27 cellular contexts compared by ENCODE assay signal in the genomic region with DNA sequence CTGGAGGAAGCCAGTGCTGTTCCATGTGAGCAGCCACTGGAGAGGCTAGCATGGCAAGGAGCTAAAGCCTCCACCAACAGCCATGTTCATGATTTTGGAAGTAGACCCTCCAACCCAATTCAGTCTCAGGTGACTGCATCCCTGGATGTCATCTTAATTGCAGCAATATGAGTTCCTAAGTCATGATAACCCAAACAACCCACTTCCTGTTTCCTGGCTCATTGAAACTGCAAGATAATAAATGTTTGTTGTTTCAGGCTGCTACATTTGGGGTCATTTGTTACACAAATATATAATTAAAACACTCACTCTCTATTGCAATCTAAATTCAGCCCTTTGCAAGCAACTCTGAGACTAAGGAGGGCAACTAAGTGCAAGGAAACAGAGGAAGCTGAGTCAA.
"Had no signal": no experiment of that assay in that cellular context is flagged by ENCODE, and none has a peak within 500 bp of the region (broad histone marks: within the 10 kb centered on the region; RNA-seq: fewer than 3 reads in every experiment).

No MANE protein-coding gene starts in this region.

- H3K27me3 ChIP-seq: dorsolateral prefrontal cortex, ovary, testis, vagina had no signal

- H3K4me1 ChIP-seq: prostate gland, testis had no signal

- H3K9me3 ChIP-seq: ovary, prostate gland, testis, vagina had no signal

- DNase-seq: activated CD4-positive, alpha-beta T cell treated with anti-CD3 and anti-CD28 coated beads for 1 hour; activated CD4-positive, alpha-beta T cell treated with anti-CD3 and anti-CD28 coated beads, Interleukin-2, amount 50 U/mL, for 1 hour; activated CD8-positive, alpha-beta memory T cell treated with anti-CD3 and anti-CD28 coated beads, Interleukin-2, amount 10 ng/mL, durations not matched to agents 7 days and 5 days; activated CD8-positive, alpha-beta T cell treated with anti-CD3 and anti-CD28 coated beads for 36 hours; activated naive CD8-positive, alpha-beta T cell treated with anti-CD3 and anti-CD28 coated beads, Interleukin-2, amount 50 U/mL, for 24 hours; activated T-cell treated with anti-CD3 and anti-CD28 coated beads, Interleukin-2, amount 50 U/mL, for 48 hours; amygdala; dorsolateral prefrontal cortex; effector memory CD4-positive, alpha-beta T cell; erythroblast; head of caudate nucleus; hypothalamus; immature natural killer cell; kidney; left colon; naive B cell; ovary; retina; stimulated activated CD4-positive, alpha-beta T cell treated with anti-CD3 and anti-CD28 coated beads, Interleukin-12 subunit alpha, Interleukin-12 subunit beta, amount 100 ng/mL, for 4 hours; stimulated activated CD4-positive, alpha-beta T cell treated with anti-CD3 and anti-CD28 coated beads, Interleukin-4, amount 100 ng/mL, for 1 hour; stimulated activated naive CD8-positive, alpha-beta T cell treated with anti-CD3 and anti-CD28 coated beads, Interleukin-15, Interleukin-2, amounts not matched to agents 100 U/mL and 50 U/mL, for 24 hours; testis had no signal

- H3K36me3 ChIP-seq: ovary, prostate gland, vagina had no signal

- ATAC-seq: activated CD8-positive, alpha-beta memory T cell treated with anti-CD3 and anti-CD28 coated beads, Interleukin-2, amount 10 ng/mL, durations not matched to agents 7 days and 5 days; activated CD8-positive, alpha-beta T cell treated with anti-CD3 and anti-CD28 coated beads for 36 hours; activated naive CD8-positive, alpha-beta T cell treated with anti-CD3 and anti-CD28 coated beads, Interleukin-2, amount 50 U/mL, for 24 hours; sciatic nerve; stimulated activated naive CD8-positive, alpha-beta T cell treated with anti-CD3 and anti-CD28 coated beads, Interleukin-15, Interleukin-2, amounts not matched to agents 100 U/mL and 50 U/mL, for 24 hours; WTC11 had no signal

- H3K27ac ChIP-seq: dorsolateral prefrontal cortex, ovary, prostate gland, skin epidermis, testis, vagina had no signal

- H3K4me3 ChIP-seq: dorsolateral prefrontal cortex, ovary, prostate gland, skin epidermis, testis, vagina had no signal
